In genomic region chr16:4060823-4061222, GRCh38 we compare ENCODE assay signal across 29 cellular contexts. TPM values are rescaled to one million over a fixed set of nuclear protein-coding genes. Genes with fewer than 3 reads are reported as not detected.
DNase-seq lines count a peak whose midpoint lies in the region; ATAC-seq, FAIRE-seq and TF ChIP-seq lines count a peak whose summit lies in the region.
"Had no signal": no experiment of that assay in that cellular context is flagged by ENCODE, and none has a peak within 500 bp of the region (broad histone marks: within the 10 kb centered on the region; RNA-seq: fewer than 3 reads in every experiment).

No MANE protein-coding gene starts in this region.

- peak; percentile 67 for FAIRE-seq in small intestine (lab: Jason Lieb, UNC)
- FAIRE-seq: RCC 7860 had no signal

- H3K4me3 ChIP-seq in small intestine (ENCODE audit: low read depth in 1 of 2, low read length in 2 of 2) (no peak overlapping the region), stomach (no peak overlapping the region)
- H3K4me3 ChIP-seq: adrenal gland, body of pancreas, dorsolateral prefrontal cortex, gastroesophageal sphincter, suprapubic skin, upper lobe of right lung had no signal

- H3K36me3 ChIP-seq in small intestine (ENCODE audit: control insufficient read depth in 2 of 2, insufficient read depth in 2 of 2, low read length in 2 of 2) (no peaks in the 10 kb centered on the region), stomach (no peaks in the 10 kb centered on the region)
- H3K36me3 ChIP-seq: adrenal gland, gastroesophageal sphincter, suprapubic skin, upper lobe of right lung had no signal

- no peak for DNase-seq in activated CD8-positive, alpha-beta memory T cell treated with anti-CD3 and anti-CD28 coated beads, Interleukin-2, amount 10 ng/mL, durations not matched to agents 7 days and 5 days
- DNase-seq in activated CD8-positive, alpha-beta memory T cell treated with anti-CD3 and anti-CD28 coated beads for 24 hours: no peak
- DNase-seq in LHCN-M2 (ENCODE audit: low read depth) (peak; percentile 19), small intestine (no peak), NCI-H2107 treated with DMSO at 0.1 percent for 48 hours (lab: John Stamatoyannopoulos, UW; ENCODE audit: unreplicated experiment) (no peak), stomach (no peak), NCI-H226 (no peak)
- DNase-seq in central memory CD8-positive, alpha-beta T cell (ENCODE audit: low spot score in 2 of 2): no peak
- DNase-seq: 8988T; activated CD4-positive, alpha-beta T cell treated with anti-CD3 and anti-CD28 coated beads for 48 hours; activated T-cell treated with anti-CD3 and anti-CD28 coated beads, Interleukin-2, amount 50 U/mL, for 24 hours; adrenal gland; body of pancreas; CD4-positive, CD25-positive, alpha-beta regulatory T cell; dorsolateral prefrontal cortex; GOT3; left colon; NCI-H1417; NCI-H2029; NCI-H526 treated with DMSO at 0.1 percent for 48 hours; SIG-M5; stimulated activated naive CD4-positive, alpha-beta T cell; SW 1271; T1000; upper lobe of right lung had no signal

- H3K9me3 Mint-ChIP-seq in activated CD8-positive, alpha-beta memory T cell treated with anti-CD3 and anti-CD28 coated beads, Interleukin-2, amount 10 ng/mL, durations not matched to agents 7 days and 5 days (ENCODE audit: low read depth): peaks cover 15% of the 10 kb centered on the region
- H3K9me3 Mint-ChIP-seq in central memory CD8-positive, alpha-beta T cell: peaks cover 6% of the 10 kb centered on the region

- no peak overlapping the region for H3K4me3 Mint-ChIP-seq in activated CD8-positive, alpha-beta memory T cell treated with anti-CD3 and anti-CD28 coated beads, Interleukin-2, amount 10 ng/mL, durations not matched to agents 7 days and 5 days
- H3K4me3 Mint-ChIP-seq in central memory CD8-positive, alpha-beta T cell: no peak overlapping the region
- H3K4me3 Mint-ChIP-seq: activated T-cell treated with anti-CD3 and anti-CD28 coated beads, Interleukin-2, amount 50 U/mL, for 24 hours; CD4-positive, CD25-positive, alpha-beta regulatory T cell had no signal

- no peaks in the 10 kb centered on the region for H3K27me3 Mint-ChIP-seq in activated CD8-positive, alpha-beta memory T cell treated with anti-CD3 and anti-CD28 coated beads, Interleukin-2, amount 10 ng/mL, durations not matched to agents 7 days and 5 days
- H3K27me3 Mint-ChIP-seq in central memory CD8-positive, alpha-beta T cell: no peaks in the 10 kb centered on the region
- H3K27me3 Mint-ChIP-seq: activated T-cell treated with anti-CD3 and anti-CD28 coated beads, Interleukin-2, amount 50 U/mL, for 24 hours had no signal

- H3K27me3 ChIP-seq in small intestine (ENCODE audit: control insufficient read depth in 2 of 2, insufficient read depth in 2 of 2, low read length in 2 of 2): no peaks in the 10 kb centered on the region
- no peaks in the 10 kb centered on the region for H3K27me3 ChIP-seq in stomach
- H3K27me3 ChIP-seq: adrenal gland, body of pancreas, dorsolateral prefrontal cortex, gastroesophageal sphincter, suprapubic skin, upper lobe of right lung had no signal

- no peaks in the 10 kb centered on the region for H3K4me1 ChIP-seq in small intestine (ENCODE audit: control insufficient read depth in 2 of 2, insufficient read depth in 1 of 2, low read depth in 1 of 2, low read length in 1 of 2)
- H3K4me1 ChIP-seq in stomach: peaks cover 0 to 4% (median 0%) of the 10 kb centered on the region in 4 donors
- H3K4me1 ChIP-seq: adrenal gland, body of pancreas, gastroesophageal sphincter, suprapubic skin had no signal

- no peak for TF ChIP-seq CTCF in stomach (IDR thresholded peaks at IDR 0.05)

- TF ChIP-seq POLR2A in stomach (IDR thresholded peaks at IDR 0.05): no peak

- no peak for ATAC-seq in activated CD8-positive, alpha-beta memory T cell treated with anti-CD3 and anti-CD28 coated beads, Interleukin-2, amount 10 ng/mL, durations not matched to agents 7 days and 5 days
- no peak for ATAC-seq in central memory CD8-positive, alpha-beta T cell (replicated peaks; ENCODE audit: extremely low read depth, poor library complexity, severe bottlenecking)
- ATAC-seq: body of pancreas, gastroesophageal sphincter, left colon had no signal

- H3K9me3 ChIP-seq in small intestine (ENCODE audit: control insufficient read depth, low read depth) (no peaks in the 10 kb centered on the region), stomach (peaks cover 0 to 28% (median 7%) of the 10 kb centered on the region in 4 donors)
- H3K9me3 ChIP-seq: upper lobe of right lung had no signal

- CTCF ChIA-PET in activated CD8-positive, alpha-beta memory T cell treated with anti-CD3 and anti-CD28 coated beads, Interleukin-2, amount 10 ng/mL, durations not matched to agents 7 days and 5 days (lab: Charles Lee): interaction anchor here (1.1 to 1.5 kb wide), 2 partner anchors 13 to 193 kb away, joined by 3 to 7 read pairs; no protein-coding TSS in a partner anchor

- TF ChIP-seq EP300 in stomach (IDR thresholded peaks at IDR 0.05): no peak

- intact Hi-C loops in stomach (cut with DNase I; ENCODE audit: low total_unique reads): no loop called here

- peaks cover 45% of the 10 kb centered on the region for H3K36me3 Mint-ChIP-seq in activated CD8-positive, alpha-beta memory T cell treated with anti-CD3 and anti-CD28 coated beads, Interleukin-2, amount 10 ng/mL, durations not matched to agents 7 days and 5 days
- peaks cover 4% of the 10 kb centered on the region for H3K36me3 Mint-ChIP-seq in central memory CD8-positive, alpha-beta T cell (ENCODE audit: insufficient read depth)
- H3K36me3 Mint-ChIP-seq: CD4-positive, CD25-positive, alpha-beta regulatory T cell had no signal

- no peak overlapping the region for H3K27ac ChIP-seq in small intestine (ENCODE audit: low read depth in 1 of 2, low read length in 1 of 2)
- H3K27ac ChIP-seq in stomach: no peak overlapping the region
- H3K27ac ChIP-seq: adrenal gland, body of pancreas, dorsolateral prefrontal cortex, gastroesophageal sphincter, KMS-11, suprapubic skin had no signal

- H3K27ac Mint-ChIP-seq in activated CD8-positive, alpha-beta memory T cell treated with anti-CD3 and anti-CD28 coated beads, Interleukin-2, amount 10 ng/mL, durations not matched to agents 7 days and 5 days: peak overlapping the region; percentile 52
- H3K27ac Mint-ChIP-seq in central memory CD8-positive, alpha-beta T cell (ENCODE audit: low read depth): peak overlapping the region; percentile 93

- peaks cover 29% of the 10 kb centered on the region for H3K4me1 Mint-ChIP-seq in activated CD8-positive, alpha-beta memory T cell treated with anti-CD3 and anti-CD28 coated beads, Interleukin-2, amount 10 ng/mL, durations not matched to agents 7 days and 5 days
- H3K4me1 Mint-ChIP-seq in central memory CD8-positive, alpha-beta T cell: peaks cover 42% of the 10 kb centered on the region

RNA-seq across cellular contexts. Expression of gene ADCY9, which starts 55.4 kb away (rescaled TPM):
- 10 to 100 TPM in 1 of 2 experiments, 1 to 10 TPM in 1; 8.6 to 11.0 TPM for total RNA-seq in activated CD8-positive, alpha-beta memory T cell treated with anti-CD3 and anti-CD28 coated beads, Interleukin-2, amount 10 ng/mL, durations not matched to agents 7 days and 5 days
- total RNA-seq in LHCN-M2 (2014; rRNA removed) (8.8 and 11.7 TPM in 2 replicates), stomach (10 to 100 TPM; 12.1 to 55.0 (median 15.8) TPM)
- 12.0 TPM for polyA plus RNA-seq in LHCN-M2 (2012)
- polyA plus RNA-seq in small intestine (10 to 100 TPM in 1 of 3 donors, 1 to 10 TPM in 2; 4.3 to 10.7 (median 7.9) TPM), stomach (1 to 10 TPM; 1.7 to 2.7 (median 2.5) TPM)
